In the genomic region with DNA sequence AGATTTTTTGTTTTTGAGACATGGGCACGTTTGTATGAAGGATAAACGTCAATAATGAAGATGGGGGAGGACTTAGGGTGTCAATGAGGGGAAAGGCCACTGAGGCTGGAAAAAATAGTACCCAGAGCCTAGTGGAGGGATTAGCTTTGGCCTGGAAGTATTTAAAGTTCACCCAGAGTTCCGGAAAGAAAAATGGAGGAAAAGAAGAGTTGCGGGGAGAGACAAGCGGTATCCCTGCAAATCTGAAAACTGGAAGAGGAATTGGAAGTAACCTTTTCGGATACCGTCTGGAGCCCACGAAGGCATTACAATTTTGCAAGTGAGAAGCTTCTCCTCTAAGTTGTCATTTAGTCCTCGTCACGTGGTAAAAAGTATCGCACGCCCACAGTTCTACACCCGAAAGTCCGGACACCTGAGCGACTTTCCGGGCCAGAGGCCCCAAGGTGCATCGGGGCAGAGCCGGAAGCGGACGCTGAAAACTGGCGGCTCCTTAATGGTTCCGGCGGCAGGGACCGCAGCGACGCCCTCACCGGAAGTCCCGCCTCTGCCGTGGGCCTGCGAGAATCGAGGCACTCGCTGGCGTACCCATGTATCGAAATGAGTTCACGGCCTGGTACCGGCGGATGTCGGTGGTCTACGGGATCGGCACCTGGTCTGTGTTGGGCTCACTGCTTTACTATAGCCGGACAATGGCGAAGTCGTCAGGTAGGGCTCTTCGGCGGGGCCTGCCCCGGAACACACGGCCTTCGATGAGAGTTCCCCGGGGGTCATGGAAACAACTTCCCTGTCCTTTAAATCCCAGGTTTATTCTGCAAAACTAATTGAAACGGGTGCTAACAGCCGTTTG, we compare ENCODE assay signal across 8 cellular contexts. TPM values are rescaled to one million over a fixed set of nuclear protein-coding genes. Genes with fewer than 3 reads are reported as not detected.
DNase-seq lines count a peak whose midpoint lies in the region; ATAC-seq lines count a peak whose summit lies in the region.

A gene with protein sequence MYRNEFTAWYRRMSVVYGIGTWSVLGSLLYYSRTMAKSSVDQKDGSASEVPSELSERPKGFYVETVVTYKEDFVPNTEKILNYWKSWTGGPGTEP (plus strand): TSS at position 541 of the 847 bp plus-strand sequence. CDS start 47 bp downstream, at position 588.

- intact Hi-C loops in activated CD4-positive, alpha-beta T cell treated with anti-CD3 and anti-CD28 coated beads for 36 hours (cut with DNase I, micrococcal nuclease) = loop anchor here (1.0 to 10.0 kb wide), 15 partner anchors 20 to 1992 kb away; a partner anchor contains a TSS

- DNase-seq in Ammon's horn (ENCODE audit: low spot score) (peak; percentile 93), GM19238 (ENCODE audit: insufficient read length, low spot score) (peak; percentile 92), NCI-H524 (lab: John Stamatoyannopoulos, UW) (peak; percentile 90 to 96), kidney tubule cell (ENCODE audit: low spot score) (peak; percentile 95)
- DNase-seq in activated CD4-positive, alpha-beta T cell treated with anti-CD3 and anti-CD28 coated beads for 36 hours = peak; percentile 97
- peak; percentile 90 to 94 (median 92) for DNase-seq in stimulated activated CD4-positive, alpha-beta T cell treated with anti-CD3 and anti-CD28 coated beads, Interleukin-1b, Interleukin-23, amount 100 ng/mL, for 24 hours (ENCODE audit: low read depth in 4 of 4, low spot score in 1 of 4)

- ATAC-seq in HG03442 (IDR thresholded peaks at IDR 0.05; ENCODE audit: unreplicated experiment) = peak; percentile 99
- peak; percentile 100 for ATAC-seq in activated CD4-positive, alpha-beta T cell treated with anti-CD3 and anti-CD28 coated beads for 36 hours

- H3K36me3 Mint-ChIP-seq in activated CD4-positive, alpha-beta T cell treated with anti-CD3 and anti-CD28 coated beads for 36 hours (ENCODE audit: low read depth) = peaks cover 27% of the 10 kb centered on the region

- no peaks in the 10 kb centered on the region for H3K27me3 Mint-ChIP-seq in activated CD4-positive, alpha-beta T cell treated with anti-CD3 and anti-CD28 coated beads for 36 hours

- H3K27ac Mint-ChIP-seq in activated CD4-positive, alpha-beta T cell treated with anti-CD3 and anti-CD28 coated beads for 36 hours = peak within 1 kb of the TSS; percentile 92

- peak within 1 kb of the TSS; percentile 98 for H3K4me3 Mint-ChIP-seq in activated CD4-positive, alpha-beta T cell treated with anti-CD3 and anti-CD28 coated beads for 36 hours

- no peaks in the 10 kb centered on the region for H3K9me3 Mint-ChIP-seq in activated CD4-positive, alpha-beta T cell treated with anti-CD3 and anti-CD28 coated beads for 36 hours (ENCODE audit: low read depth)

- peak within 1 kb of the TSS; percentile 89 for H3K27ac ChIP-seq in cingulate gyrus (ENCODE audit: low read depth, low read length)

- peaks cover 13% of the 10 kb centered on the region for H3K4me1 Mint-ChIP-seq in activated CD4-positive, alpha-beta T cell treated with anti-CD3 and anti-CD28 coated beads for 36 hours

- POLR2A ChIA-PET in activated CD4-positive, alpha-beta T cell treated with anti-CD3 and anti-CD28 coated beads for 36 hours (lab: Charles Lee) = interaction anchor here (1.0 kb wide), 1 partner anchor 100 kb away, joined by 4 read pairs; a partner anchor contains a TSS

- CTCF ChIA-PET in activated CD4-positive, alpha-beta T cell treated with anti-CD3 and anti-CD28 coated beads for 36 hours (lab: Charles Lee) = interaction anchor here (1.0 to 2.0 kb wide), 2 partner anchors 24 to 60 kb away, joined by 3 to 7 read pairs; a partner anchor contains a TSS

RNA-seq across cellular contexts. Expression of the gene that starts here (rescaled TPM):
- 10 to 100 TPM; 64.4 to 66.2 TPM for total RNA-seq in activated CD4-positive, alpha-beta T cell treated with anti-CD3 and anti-CD28 coated beads for 36 hours

Comparison
In these comparisons a context has a peak if more than half of its experiments do, and no peak if none do; other contexts are left out.
1. Peak in every context shown above with its lines: DNase-seq, ATAC-seq and H3K27ac ChIP-seq.